In genomic region chr17:52233632-52234031, GRCh38 we compare ENCODE assay signal across 30 cellular contexts.
"Had no signal": no experiment of that assay in that cellular context is flagged by ENCODE, and none has a peak within 500 bp of the region (broad histone marks: within the 10 kb centered on the region; RNA-seq: fewer than 3 reads in every experiment).

No MANE protein-coding gene starts in this region.

- H3K36me3 ChIP-seq: esophagus squamous epithelium, heart right ventricle, ovary, tibial nerve, upper lobe of left lung had no signal

- H3K4me1 ChIP-seq: esophagus squamous epithelium, heart right ventricle, psoas muscle, testis, tibial nerve, upper lobe of left lung had no signal

- H3K27me3 ChIP-seq: esophagus squamous epithelium, heart right ventricle, ovary, testis, tibial nerve, upper lobe of left lung had no signal

- DNase-seq: cerebellar nuclear complex; cortex of kidney; effector memory CD8-positive, alpha-beta T cell; erythroblast; esophagus squamous epithelium; foreskin melanocyte; glutamatergic neuron; heart right ventricle; hippocampal formation; mesendoderm; midbrain; naive thymus-derived CD8-positive, alpha-beta T cell; nephron progenitor cell; occipital lobe; ovary; posterior cingulate gyrus; psoas muscle; small intestine; stimulated activated CD4-positive, alpha-beta T cell treated with anti-CD3 and anti-CD28 coated beads, Interleukin-12 subunit alpha, Interleukin-12 subunit beta, amount 100 ng/mL, for 4 hours; stimulated activated CD4-positive, alpha-beta T cell treated with anti-CD3 and anti-CD28 coated beads, Interleukin-1b, Interleukin-23, amount 100 ng/mL, for 48 hours; stimulated activated CD4-positive, alpha-beta T cell treated with anti-CD3 and anti-CD28 coated beads, Interleukin-4, amount 100 ng/mL, for 1 hour; stimulated activated CD8-positive, alpha-beta memory T cell treated with anti-CD3 and anti-CD28 coated beads, Interleukin-4, amount 100 ng/mL, for 48 hours; stimulated activated naive CD4-positive, alpha-beta T cell treated with Interleukin-2 at 50 U/mL for 16 hours; substantia nigra; testis; upper lobe of left lung had no signal

- H3K9me3 ChIP-seq: esophagus squamous epithelium, heart right ventricle, ovary, psoas muscle, testis, tibial nerve, upper lobe of left lung had no signal

- H3K27me3 Mint-ChIP-seq: effector memory CD8-positive, alpha-beta T cell had no signal

- H3K27ac ChIP-seq: esophagus squamous epithelium, heart right ventricle, ovary, psoas muscle, testis, tibial nerve, upper lobe of left lung had no signal

- H3K4me3 Mint-ChIP-seq: effector memory CD8-positive, alpha-beta T cell; naive thymus-derived CD8-positive, alpha-beta T cell; nephron progenitor cell had no signal

- H3K4me1 Mint-ChIP-seq: naive thymus-derived CD8-positive, alpha-beta T cell; nephron progenitor cell had no signal

- H3K9me3 Mint-ChIP-seq: nephron progenitor cell had no signal

- H3K27ac Mint-ChIP-seq: effector memory CD8-positive, alpha-beta T cell; naive thymus-derived CD8-positive, alpha-beta T cell; nephron progenitor cell had no signal

- FAIRE-seq: endometrium, islet of Langerhans, small intestine, urothelium cell line had no signal

- H3K36me3 Mint-ChIP-seq: naive thymus-derived CD8-positive, alpha-beta T cell had no signal

- H3K4me3 ChIP-seq: esophagus squamous epithelium, heart right ventricle, ovary, psoas muscle, testis, tibial nerve, upper lobe of left lung had no signal

- ATAC-seq: effector memory CD8-positive, alpha-beta T cell; heart right ventricle; naive thymus-derived CD8-positive, alpha-beta T cell; psoas muscle had no signal
